ENCODE assay signal across 12 cellular contexts in the genomic region with DNA sequence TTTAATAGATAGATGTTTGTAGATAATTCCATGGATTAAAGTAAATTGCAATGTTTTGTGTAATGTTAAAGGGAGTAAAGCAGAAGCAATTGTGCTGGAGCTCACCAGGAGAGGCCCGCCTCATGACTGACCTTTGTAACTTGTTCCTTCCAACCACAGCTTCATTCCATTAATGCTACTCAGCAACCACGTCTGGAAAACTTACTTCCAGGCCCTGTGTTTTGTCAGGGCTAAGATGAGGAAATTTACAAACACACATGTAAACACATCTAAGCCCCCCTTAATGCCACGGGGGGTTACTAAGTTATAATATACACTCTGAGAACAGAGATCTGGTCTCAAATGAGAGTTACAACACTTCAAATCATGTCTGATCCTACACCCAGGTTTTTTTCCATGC. TPM values are rescaled to one million over a fixed set of nuclear protein-coding genes. Genes with fewer than 3 reads are reported as not detected.
DNase-seq lines count a peak whose midpoint lies in the region; ATAC-seq, FAIRE-seq and TF ChIP-seq lines count a peak whose summit lies in the region.
"Had no signal": no experiment of that assay in that cellular context is flagged by ENCODE, and none has a peak within 500 bp of the region (broad histone marks: within the 10 kb centered on the region; RNA-seq: fewer than 3 reads in every experiment).

No MANE protein-coding gene starts in this region.

- no peaks in the 10 kb centered on the region for H3K4me1 ChIP-seq in body of pancreas
- H3K4me1 ChIP-seq in uterus: no peaks in the 10 kb centered on the region
- H3K4me1 ChIP-seq in mesendoderm (ENCODE audit: control insufficient read depth, low read depth, low read length): no peaks in the 10 kb centered on the region

- H2AK5ac ChIP-seq in mesendoderm (ENCODE audit: low read length): no peak overlapping the region

- no peak for FAIRE-seq in GM12892 (lab: Jason Lieb, UNC)

- intact Hi-C loops in body of pancreas (cut with DNase I) (no loop called here), uterus (cut with DNase I; ENCODE audit: low total_unique reads) (no loop called here)

- no peaks in the 10 kb centered on the region for H3K79me2 ChIP-seq in mesendoderm (ENCODE audit: control insufficient read depth, insufficient read depth, low read length)

- TF ChIP-seq CTCF in body of pancreas (IDR thresholded peaks at IDR 0.05) (no peak), uterus (IDR thresholded peaks at IDR 0.05) (no peak)

- H3K27me3 ChIP-seq in body of pancreas: no peaks in the 10 kb centered on the region
- no peaks in the 10 kb centered on the region for H3K27me3 ChIP-seq in uterus
- H3K27me3 ChIP-seq in mesendoderm (ENCODE audit: insufficient read depth, low read length, poor library complexity): no peaks in the 10 kb centered on the region

- H2BK120ac ChIP-seq in mesendoderm (ENCODE audit: low read depth, low read length): no peak overlapping the region

- no peak overlapping the region for H4K5ac ChIP-seq in mesendoderm (ENCODE audit: low read length)

- H2BK5ac ChIP-seq in mesendoderm (ENCODE audit: low read length): no peak overlapping the region

- H4K8ac ChIP-seq in mesendoderm (ENCODE audit: low read depth, low read length): no peak overlapping the region

- no peak overlapping the region for H3K9ac ChIP-seq in mesendoderm (ENCODE audit: low read length)

- DNase-seq in HS-5 (ENCODE audit: low read depth): peak; percentile 74
- peak in 2 of 4 donors; percentile 12 to 40 for DNase-seq in body of pancreas
- DNase-seq in kidney tubule cell (ENCODE audit: low spot score): peak; percentile 83
- DNase-seq in uterus: peak; percentile 39 to 74
- no peak for DNase-seq in GM12892 (ENCODE audit: insufficient read length)
- DNase-seq in mesendoderm: no peak
- DNase-seq: activated CD8-positive, alpha-beta T cell treated with anti-CD3 and anti-CD28 coated beads, Interleukin-2, amount 10 ng/mL, durations not matched to agents 7 days and 5 days; cerebellar nuclear complex; stimulated activated CD4-positive, alpha-beta T cell treated with anti-CD3 and anti-CD28 coated beads, Interleukin-2, amount 100 ng/mL, for 48 hours had no signal

- H3K4me2 ChIP-seq in mesendoderm (ENCODE audit: low read length): no peak overlapping the region

- H3K4me3 ChIP-seq in body of pancreas (no peak overlapping the region), uterus (no peak overlapping the region), mesendoderm (ENCODE audit: low read length) (no peak overlapping the region)

- TF ChIP-seq POLR2A in body of pancreas (IDR thresholded peaks at IDR 0.05): no peak
- no peak for TF ChIP-seq POLR2A in uterus (IDR thresholded peaks at IDR 0.05)
- no peak for TF ChIP-seq POLR2A in GM12892 (IDR thresholded peaks at IDR 0.05; ENCODE audit: low read depth, low read length)

- WGBS in body of pancreas, 2 donors: 30 to 42% methylated on average over 3 of the region's 3 CpGs
- no CpG with 5 or more reads among the region's 3 CpGs for WGBS in mesendoderm (ENCODE audit: extremely low coverage, insufficient coverage, low lambda C conversion rate)

- no peak overlapping the region for H3K27ac ChIP-seq in body of pancreas
- H3K27ac ChIP-seq in uterus: peak overlapping the region; percentile 57 to 75
- no peak overlapping the region for H3K27ac ChIP-seq in mesendoderm (ENCODE audit: low read depth, low read length)

- no peak overlapping the region for H3K4ac ChIP-seq in mesendoderm (ENCODE audit: low read depth, low read length)

- no peak overlapping the region for H3K56ac ChIP-seq in mesendoderm (ENCODE audit: low read length)

- ATAC-seq in body of pancreas: peak; percentile 53
- no peak for ATAC-seq in HG03045 (IDR thresholded peaks at IDR 0.05; ENCODE audit: unreplicated experiment)
- ATAC-seq: activated CD8-positive, alpha-beta T cell treated with anti-CD3 and anti-CD28 coated beads, Interleukin-2, amount 10 ng/mL, durations not matched to agents 7 days and 5 days; left lobe of liver had no signal

- H3K36me3 ChIP-seq in body of pancreas (replicated peaks in 1 of 2; ENCODE audit: insufficient read depth in 1 of 2, low read depth in 2 of 2): no peaks in the 10 kb centered on the region
- no peaks in the 10 kb centered on the region for H3K36me3 ChIP-seq in uterus
- H3K36me3 ChIP-seq in mesendoderm (ENCODE audit: control insufficient read depth, insufficient read depth, low read length): no peaks in the 10 kb centered on the region

- no peaks in the 10 kb centered on the region for H3K79me1 ChIP-seq in mesendoderm (ENCODE audit: low read length)

- H2BK15ac ChIP-seq in mesendoderm (replicated peaks; ENCODE audit: low read depth): no peak overlapping the region

- H3K9me3 ChIP-seq in body of pancreas (no peaks in the 10 kb centered on the region), uterus (no peaks in the 10 kb centered on the region)

- H3K18ac ChIP-seq in mesendoderm (ENCODE audit: low read length): no peak overlapping the region

- no peak overlapping the region for H3K23ac ChIP-seq in mesendoderm (ENCODE audit: low read length)

RNA-seq across cellular contexts. Expression of gene LUM, which starts 12.4 kb away (rescaled TPM):
- total RNA-seq in body of pancreas (10 to 100 TPM; 35.9 to 93.7 TPM), uterus (100 to 1,000 TPM in 3 of 4 donors, 10 to 100 TPM in 1; 79.4 to 930 (median 325) TPM)
- polyA plus RNA-seq in GM12892 (2012; ENCODE audit: missing spikeins): not detected
- polyA plus RNA-seq in mesendoderm (2013, experiment 1 of 2): not detected
- 0.03 TPM for polyA plus RNA-seq in mesendoderm (2013, experiment 2 of 2)
- total RNA-seq: activated CD8-positive, alpha-beta T cell treated with anti-CD3 and anti-CD28 coated beads, Interleukin-2, amount 10 ng/mL, durations not matched to agents 7 days and 5 days; OCI-LY7 had no signal

RNA-seq across cellular contexts. Expression of gene KERA, which starts 41.1 kb away (rescaled TPM):
- total RNA-seq in body of pancreas (not detected), uterus (1 to 10 TPM in 1 of 4 donors, not detected in 3; 1.3 TPM)
- polyA plus RNA-seq in GM12892 (2012; ENCODE audit: missing spikeins): not detected
- polyA plus RNA-seq in mesendoderm (2013, experiment 1 of 2): not detected
- not detected for polyA plus RNA-seq in mesendoderm (2013, experiment 2 of 2)
- total RNA-seq: activated CD8-positive, alpha-beta T cell treated with anti-CD3 and anti-CD28 coated beads, Interleukin-2, amount 10 ng/mL, durations not matched to agents 7 days and 5 days; left lobe of liver; OCI-LY7 had no signal

Comparison
In these comparisons a context has a peak if more than half of its experiments do, and no peak if none do; other contexts are left out.
1. DNase-seq: peak in HS-5 (single experiment), kidney tubule cell (single experiment) and uterus (2 of 2); none in GM12892 (single experiment) and mesendoderm (single experiment).
2. H3K27ac ChIP-seq: peak in uterus (2 of 2); none in body of pancreas (0 of 4) and mesendoderm (single experiment).